1 cellular context compared by ENCODE assay signal in the genomic region with DNA sequence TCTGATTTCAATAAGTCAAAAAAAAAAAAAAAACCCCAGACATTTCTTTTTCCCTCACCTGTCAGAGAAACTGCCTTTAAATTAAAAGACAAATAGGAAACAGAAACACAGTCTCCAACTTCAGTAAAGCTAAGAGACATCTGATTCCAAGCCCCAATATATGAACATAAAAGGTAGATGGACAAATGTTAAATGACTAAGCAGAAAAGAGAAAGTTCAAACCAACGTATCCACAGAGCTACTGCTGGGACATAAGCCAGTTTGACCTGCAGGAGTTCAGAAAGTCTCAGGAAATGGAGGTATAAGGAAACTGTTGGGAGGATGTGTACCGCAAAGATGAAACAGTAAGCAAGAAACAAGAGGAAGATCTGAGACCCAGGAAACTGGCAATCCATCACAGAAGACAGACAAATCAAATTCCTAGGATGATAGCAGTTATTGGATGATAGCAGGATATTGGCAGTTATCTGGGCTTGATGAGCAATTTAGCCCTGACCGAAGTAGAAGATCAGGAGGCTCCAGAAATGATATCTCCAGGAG.
TF ChIP-seq lines count a peak whose summit lies in the region.

No MANE protein-coding gene starts in this region.

TF ChIP-seq in K562, 482 proteins besides CTCF, POLR2A, EP300 and RAD21 (continued from another document):
- TF ChIP-seq CHAMP1 (IDR thresholded peaks at IDR 0.05) (no peak), OTX1 (CRISPR knock-in tag; IDR thresholded peaks at IDR 0.05) (no peak), ZFP30 (CRISPR knock-in tag; IDR thresholded peaks at IDR 0.05; ENCODE audit: borderline replicate concordance) (no peak), ZNF41 (CRISPR knock-in tag; conservative IDR thresholded peaks at IDR 0.05) (no peak), ZNF124 (CRISPR knock-in tag; IDR thresholded peaks at IDR 0.05) (no peak), GATAD2A (IDR thresholded peaks at IDR 0.05) (no peak), ERF (CRISPR knock-in tag; IDR thresholded peaks at IDR 0.05) (no peak), TRIM28 (IDR thresholded peaks at IDR 0.05) (peak; percentile 46; the same call in 1 of the 2 replicates), TCF3 (CRISPR knock-in tag; IDR thresholded peaks at IDR 0.05) (no peak), ID3 (CRISPR knock-in tag; IDR thresholded peaks at IDR 0.05) (no peak), ID3 (tag; IDR thresholded peaks at IDR 0.05) (no peak), NCOA4 (IDR thresholded peaks at IDR 0.05; ENCODE audit: partially characterized antibody) (no peak), MYNN (IDR thresholded peaks at IDR 0.05) (no peak), MYNN (CRISPR knock-in tag; IDR thresholded peaks at IDR 0.05) (no peak), IRF2 (CRISPR knock-in tag; IDR thresholded peaks at IDR 0.05) (no peak), ZNF764 (CRISPR knock-in tag; IDR thresholded peaks at IDR 0.05; ENCODE audit: low read depth) (no peak), NUFIP1 (IDR thresholded peaks at IDR 0.05; ENCODE audit: partially characterized antibody) (no peak), XRCC3 (IDR thresholded peaks at IDR 0.05) (no peak), NFE2 (IDR thresholded peaks at IDR 0.05; ENCODE audit: low read depth) (peak; percentile 63; the same call in 1 of the 2 replicates), ZBTB11 (CRISPR knock-in tag; IDR thresholded peaks at IDR 0.05) (peak in 1 of 3 experiments; percentile 95; a peak in 2 of 6 replicates), C11orf30 (IDR thresholded peaks at IDR 0.05; ENCODE audit: low read depth) (peak; percentile 50), MGA (IDR thresholded peaks at IDR 0.05) (no peak), PCBP1 (IDR thresholded peaks at IDR 0.05; ENCODE audit: low read depth, low read length, poor library complexity, severe bottlenecking) (no peak), NR4A1 (CRISPR knock-in tag; IDR thresholded peaks at IDR 0.05) (no peak), NR4A1 (tag; IDR thresholded peaks at IDR 0.05) (no peak), ZNF282 (CRISPR knock-in tag; IDR thresholded peaks at IDR 0.05) (no peak), PRMT5 (CRISPR knock-in tag; IDR thresholded peaks at IDR 0.05) (no peak), ELF1 (tag; IDR thresholded peaks at IDR 0.05) (no peak), ZNF431 (CRISPR knock-in tag; IDR thresholded peaks at IDR 0.05) (no peak)
- TF ChIP-seq, protein P1, sequence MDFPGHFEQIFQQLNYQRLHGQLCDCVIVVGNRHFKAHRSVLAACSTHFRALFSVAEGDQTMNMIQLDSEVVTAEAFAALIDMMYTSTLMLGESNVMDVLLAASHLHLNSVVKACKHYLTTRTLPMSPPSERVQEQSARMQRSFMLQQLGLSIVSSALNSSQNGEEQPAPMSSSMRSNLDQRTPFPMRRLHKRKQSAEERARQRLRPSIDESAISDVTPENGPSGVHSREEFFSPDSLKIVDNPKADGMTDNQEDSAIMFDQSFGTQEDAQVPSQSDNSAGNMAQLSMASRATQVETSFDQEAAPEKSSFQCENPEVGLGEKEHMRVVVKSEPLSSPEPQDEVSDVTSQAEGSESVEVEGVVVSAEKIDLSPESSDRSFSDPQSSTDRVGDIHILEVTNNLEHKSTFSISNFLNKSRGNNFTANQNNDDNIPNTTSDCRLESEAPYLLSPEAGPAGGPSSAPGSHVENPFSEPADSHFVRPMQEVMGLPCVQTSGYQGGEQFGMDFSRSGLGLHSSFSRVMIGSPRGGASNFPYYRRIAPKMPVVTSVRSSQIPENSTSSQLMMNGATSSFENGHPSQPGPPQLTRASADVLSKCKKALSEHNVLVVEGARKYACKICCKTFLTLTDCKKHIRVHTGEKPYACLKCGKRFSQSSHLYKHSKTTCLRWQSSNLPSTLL (IDR thresholded peaks at IDR 0.05): no peak
